Comparison of ENCODE assay signal across 12 cellular contexts in the genomic region with DNA sequence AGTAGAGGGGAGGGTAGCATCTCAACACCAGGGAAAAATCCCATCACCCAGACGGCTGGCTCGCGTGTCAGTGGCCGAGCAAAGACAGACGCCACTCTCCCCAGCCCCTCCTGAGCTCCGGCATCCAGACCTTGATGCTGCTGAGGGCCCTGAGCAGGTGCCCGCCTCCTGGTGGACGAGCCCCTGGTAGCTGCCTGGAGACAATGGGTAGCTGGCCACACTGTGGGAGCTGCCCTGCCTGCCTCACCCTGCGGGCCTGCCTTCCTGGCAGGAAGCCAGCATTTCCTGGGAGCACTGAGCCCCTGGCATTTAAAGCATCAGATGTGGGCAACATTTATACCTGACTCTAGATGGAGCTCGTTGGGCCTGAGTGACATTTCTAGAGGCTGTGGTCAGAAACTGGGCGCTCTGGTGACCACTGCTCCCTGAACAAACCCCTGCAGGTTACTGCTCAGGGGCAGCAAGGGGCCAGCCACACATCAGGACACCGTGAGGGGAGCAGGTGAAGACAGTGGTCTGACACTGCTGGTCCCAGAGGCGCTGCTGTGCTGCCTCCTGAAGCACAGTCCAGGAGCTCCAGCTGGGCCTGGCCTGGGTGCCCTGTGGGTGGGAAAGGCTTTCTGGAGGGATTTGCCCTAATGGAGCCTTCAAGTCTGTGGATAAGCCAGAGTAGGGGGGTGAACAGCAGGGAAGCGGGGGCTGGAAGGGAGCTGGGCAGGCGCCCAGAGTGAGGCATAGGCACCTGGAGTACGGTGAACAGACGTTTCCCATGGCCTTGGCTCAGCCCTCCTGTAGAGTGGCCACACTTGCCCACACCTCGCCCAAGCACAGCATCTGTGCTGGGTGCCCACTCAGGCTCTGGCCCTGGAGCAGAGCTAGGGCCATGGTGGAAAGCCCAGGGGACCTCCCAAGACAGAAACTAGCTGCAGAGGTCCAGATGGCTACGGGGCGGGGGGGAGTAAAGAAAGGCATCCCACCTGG.
DNase-seq lines count a peak whose midpoint lies in the region; ATAC-seq and TF ChIP-seq lines count a peak whose summit lies in the region.
"Had no signal": no experiment of that assay in that cellular context is flagged by ENCODE, and none has a peak within 500 bp of the region (broad histone marks: within the 10 kb centered on the region; RNA-seq: fewer than 3 reads in every experiment).

No MANE protein-coding gene starts in this region.

- H3K9me2 ChIP-seq in Karpas-422 (replicated peaks; ENCODE audit: insufficient read depth, low read length) = no peaks in the 10 kb centered on the region

- no peak overlapping the region for H2AFZ ChIP-seq in Karpas-422 (ENCODE audit: low read length)

- TF ChIP-seq CTCF in Calu3 (IDR thresholded peaks at IDR 0.05; ENCODE audit: unreplicated experiment) (peak; percentile 40), HEK293 (tag by site-specific recombination; IDR thresholded peaks at IDR 0.05) (peak; percentile 74)

- no peaks in the 10 kb centered on the region for H3K9me3 ChIP-seq in HEK293 (ENCODE audit: control insufficient read depth, insufficient read depth, low read depth, low read length)
- H3K9me3 ChIP-seq in SJCRH30 (replicated peaks) = no peaks in the 10 kb centered on the region
- H3K9me3 ChIP-seq in Karpas-422 (ENCODE audit: low read length) = no peaks in the 10 kb centered on the region
- H3K9me3 ChIP-seq: ascending aorta, heart right ventricle, ovary had no signal

- peaks cover 9% of the 10 kb centered on the region for H3K27me3 Mint-ChIP-seq in Calu3 (ENCODE audit: unreplicated experiment)

- peaks cover 3% of the 10 kb centered on the region for H3K36me3 Mint-ChIP-seq in Calu3 (ENCODE audit: insufficient read depth, unreplicated experiment)

- H3K9me3 Mint-ChIP-seq in Calu3 (ENCODE audit: low read depth, unreplicated experiment) = no peaks in the 10 kb centered on the region

- CTCF ChIA-PET in Calu3 (lab: Charles Lee) (interaction anchor here (0.7 to 2.9 kb wide), 10 partner anchors 9 to 211 kb away, joined by 3 to 15 read pairs (median 4); no protein-coding TSS in a partner anchor), HEK293 (lab: Yijun Ruan, JAX) (interaction anchor here (0.7 to 2.9 kb wide), 11 partner anchors 46 to 213 kb away, joined by 3 to 21 read pairs (median 5); no protein-coding TSS in a partner anchor)

- POLR2A ChIA-PET in HEK293 (lab: Yijun Ruan, JAX) = interaction anchor here (0.8 kb wide), 1 partner anchor 18 kb away, joined by 3 read pairs; no protein-coding TSS in a partner anchor

- H3K4me2 ChIP-seq in Karpas-422 (ENCODE audit: low read depth, low read length, poor library complexity, severe bottlenecking) = no peak overlapping the region

- no peaks in the 10 kb centered on the region for H3K79me2 ChIP-seq in Karpas-422 (ENCODE audit: low read length)

- ATAC-seq in HG03442 (IDR thresholded peaks at IDR 0.05; ENCODE audit: unreplicated experiment) = no peak

- intact Hi-C loops in Calu3 (cut with micrococcal nuclease; ENCODE audit: unreplicated experiment) = loop anchor here (2.0 kb wide), 2 partner anchors 62 to 82 kb away; no protein-coding TSS in a partner anchor

- no TSS peak for BruUV-seq in Calu3 (replicated peaks; lab: Mats Ljungman, UMichigan)

- H3K27ac ChIP-seq in HEK293 (ENCODE audit: extremely low read depth, low read depth, low read length) = no peak overlapping the region
- H3K27ac ChIP-seq in SJCRH30 = no peak overlapping the region
- H3K27ac ChIP-seq in Karpas-422 (ENCODE audit: low read length) = no peak overlapping the region
- H3K27ac ChIP-seq: ascending aorta, heart right ventricle, ovary, VCaP had no signal

- H3K27ac Mint-ChIP-seq in Calu3 (ENCODE audit: unreplicated experiment) = no peak overlapping the region

- H3K27me3 ChIP-seq in SJCRH30 (no peaks in the 10 kb centered on the region), Karpas-422 (ENCODE audit: low read length) (no peaks in the 10 kb centered on the region)
- H3K27me3 ChIP-seq: ascending aorta, heart right ventricle, ovary had no signal

- H3K4me3 ChIP-seq in HEK293 (ENCODE audit: low read depth, low read length) = no peak overlapping the region
- H3K4me3 ChIP-seq in SJCRH30 = no peak overlapping the region
- H3K4me3 ChIP-seq in Karpas-422 (ENCODE audit: low read length) = no peak overlapping the region
- H3K4me3 ChIP-seq: ascending aorta, heart right ventricle, ovary had no signal

- H3K4me3 Mint-ChIP-seq in Calu3 (ENCODE audit: low read depth, unreplicated experiment) = no peak overlapping the region

- peaks cover 11% of the 10 kb centered on the region for H3K4me1 Mint-ChIP-seq in Calu3 (ENCODE audit: low read depth, unreplicated experiment)

- H3K9ac ChIP-seq in Karpas-422 (ENCODE audit: low read length) = no peak overlapping the region

- H4K20me1 ChIP-seq in Karpas-422 (ENCODE audit: insufficient read depth, low read depth, low read length) = no peaks in the 10 kb centered on the region

- no peaks in the 10 kb centered on the region for H3K4me1 ChIP-seq in HEK293 (ENCODE audit: control insufficient read depth, insufficient read depth, low read length)
- H3K4me1 ChIP-seq in SJCRH30 = peaks cover 12% of the 10 kb centered on the region
- H3K4me1 ChIP-seq in Karpas-422 (ENCODE audit: low read length) = no peaks in the 10 kb centered on the region
- H3K4me1 ChIP-seq: heart right ventricle had no signal

- DNase-seq in Calu3 (peak; percentile 85), SJCRH30 (peak; percentile 67 to 76), left kidney (ENCODE audit: low read depth, low spot score) (peak; percentile 48), Karpas-422 (no peak), pons (ENCODE audit: low spot score) (no peak)
- DNase-seq in stimulated activated CD4-positive, alpha-beta T cell treated with anti-CD3 and anti-CD28 coated beads, Interleukin-2, amount 100 ng/mL, for 24 hours = no peak
- DNase-seq: heart right ventricle had no signal

- H3K36me3 ChIP-seq in HEK293 (ENCODE audit: control insufficient read depth in 2 of 2, insufficient read depth in 1 of 2, low read length in 2 of 2) (peaks cover 0 to 20% of the 10 kb centered on the region in 2 experiments; a peak in 1 of 3 replicates), SJCRH30 (no peaks in the 10 kb centered on the region), Karpas-422 (ENCODE audit: insufficient read depth, low read length) (no peaks in the 10 kb centered on the region)
- H3K36me3 ChIP-seq: ovary had no signal

TF ChIP-seq in HEK293, 187 proteins besides CTCF, POLR2A, EP300 and RAD21:
- TF ChIP-seq ZNF664 (tag by site-specific recombination; IDR thresholded peaks at IDR 0.05) = no peak
- TF ChIP-seq GLIS1 (tag by site-specific recombination; IDR thresholded peaks at IDR 0.05) = 0 out of 2 replicates have a peak, but pooled peaks have one; percentile 7
- TF ChIP-seq ZIC2 (tag by site-specific recombination; IDR thresholded peaks at IDR 0.05) = peak; percentile 97
- no peak for TF ChIP-seq HOXA7 (CRISPR knock-in tag; IDR thresholded peaks at IDR 0.05; ENCODE audit: borderline replicate concordance)

Comparison
In these comparisons a context has a peak if more than half of its experiments do, and no peak if none do; other contexts are left out.
1. DNase-seq: peak in Calu3 (single experiment), SJCRH30 (2 of 2) and left kidney (single experiment); none in Karpas-422 (single experiment), stimulated activated CD4-positive, alpha-beta T cell treated with anti-CD3 and anti-CD28 coated beads, Interleukin-2, amount 100 ng/mL, for 24 hours (0 of 2) and pons (single experiment).